In genomic region chr1:231985624-231986023, GRCh38 we compare ENCODE assay signal across 1 cellular context.
TF ChIP-seq lines count a peak whose summit lies in the region.

No MANE protein-coding gene starts in this region.

TF ChIP-seq in HEK293, 187 proteins besides CTCF, POLR2A, EP300 and RAD21 (continued from another document):
- no peak for TF ChIP-seq PRDM2 (tag by site-specific recombination; IDR thresholded peaks at IDR 0.05; ENCODE audit: borderline replicate concordance)
